Comparison of ENCODE assay signal across 6 cellular contexts in the genomic region with DNA sequence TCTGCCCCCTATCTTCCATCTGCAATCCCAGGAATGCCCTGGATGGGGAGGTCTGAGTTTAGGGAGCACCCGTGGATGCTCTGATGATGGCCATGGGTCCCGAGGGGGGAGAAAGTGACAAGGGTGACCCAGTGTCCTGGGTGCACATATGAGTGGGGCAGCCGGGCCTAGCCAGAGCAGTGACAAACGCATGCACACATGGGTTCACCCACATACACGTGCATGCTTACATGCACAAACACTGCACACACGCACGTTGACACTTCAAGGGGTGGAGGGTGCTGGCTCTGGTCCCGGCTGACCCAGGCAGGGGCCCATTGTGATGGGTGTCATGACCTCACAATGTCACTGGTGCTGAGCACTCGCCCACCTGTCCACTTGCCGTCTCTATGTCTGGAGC. TPM values are rescaled to one million over a fixed set of nuclear protein-coding genes. Genes with fewer than 3 reads are reported as not detected.
"Had no signal": no experiment of that assay in that cellular context is flagged by ENCODE, and none has a peak within 500 bp of the region (broad histone marks: within the 10 kb centered on the region; RNA-seq: fewer than 3 reads in every experiment).

A gene (plus strand): TSS at position 384 of the 400 bp plus-strand sequence. CDS start 3,066 bp downstream, outside the sequence.

RNA-seq across cellular contexts. Expression of the gene that starts here (rescaled TPM):
- total RNA-seq: activated CD4-positive, alpha-beta memory T cell treated with anti-CD3 and anti-CD28 coated beads, Interleukin-2, amount 10 ng/mL, durations not matched to agents 7 days and 5 days; activated CD4-positive, alpha-beta T cell treated with anti-CD3 and anti-CD28 coated beads, Interleukin-2, amount 10 ng/mL, durations not matched to agents 24 days and 14 days; activated CD4-positive, alpha-beta T cell treated with anti-CD3 and anti-CD28 coated beads, Interleukin-2, amount 10 ng/mL, durations not matched to agents 7 days and 5 days; activated CD8-positive, alpha-beta memory T cell treated with anti-CD3 and anti-CD28 coated beads, Interleukin-2, amount 10 ng/mL, durations not matched to agents 7 days and 5 days; T-helper 17 cell; T-helper 2 cell treated with Interferon-gamma antibody and Interleukin-4, amounts not matched to agents 100 ng/mL and 5 ng/mL, for 36 hours had no signal
